In the genomic region with DNA sequence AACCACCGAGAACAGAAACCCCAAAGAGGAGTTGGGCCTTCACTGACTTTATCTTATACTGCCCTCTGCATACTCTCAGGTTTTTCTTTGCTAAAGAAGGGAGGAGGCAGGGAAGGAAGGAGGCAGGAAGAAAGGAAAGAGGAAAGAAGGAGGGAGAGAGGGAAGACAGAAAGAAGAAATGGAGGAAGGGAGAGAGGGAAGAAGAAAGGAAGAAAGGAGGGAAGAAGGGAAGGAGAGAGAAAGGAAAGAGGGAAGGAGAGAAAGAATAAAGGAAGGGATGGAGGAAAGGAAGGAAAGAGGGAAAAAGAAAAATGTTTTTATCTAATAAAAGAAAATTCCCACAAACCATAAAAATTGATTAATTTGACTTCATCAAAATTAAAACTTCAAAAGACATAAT, we compare ENCODE assay signal across 25 cellular contexts.
"Had no signal": no experiment of that assay in that cellular context is flagged by ENCODE, and none has a peak within 500 bp of the region (broad histone marks: within the 10 kb centered on the region; RNA-seq: fewer than 3 reads in every experiment).

No MANE protein-coding gene starts in this region.

- H3K4me1 ChIP-seq: esophagus squamous epithelium, gastrocnemius medialis, heart right ventricle, left lung, lower lobe of right lung had no signal

- H3K9me3 ChIP-seq: gastrocnemius medialis had no signal

- H3K36me3 ChIP-seq: esophagus squamous epithelium, gastrocnemius medialis, heart right ventricle, left lung, lower lobe of right lung had no signal

- H3K27me3 ChIP-seq: dorsolateral prefrontal cortex, esophagus squamous epithelium, gastrocnemius medialis, heart right ventricle, left lung had no signal

- H3K4me3 Mint-ChIP-seq: mesothelial cell of epicardium, naive B cell had no signal

- FAIRE-seq: endothelial cell of umbilical vein, islet of Langerhans, keratinocyte had no signal

- H3K4me3 ChIP-seq: coronary artery, dorsolateral prefrontal cortex, esophagus squamous epithelium, gastrocnemius medialis, heart right ventricle, left lung, lower lobe of right lung, mucosa of descending colon had no signal

- H3K27ac ChIP-seq: coronary artery, dorsolateral prefrontal cortex, esophagus squamous epithelium, gastrocnemius medialis, heart right ventricle, left lung, lower lobe of right lung had no signal

- DNase-seq: dermis blood vessel endothelial cell; dorsolateral prefrontal cortex; effector CD4-positive, alpha-beta T cell; effector memory CD4-positive, alpha-beta T cell; esophagus squamous epithelium; foreskin fibroblast; foreskin melanocyte; gastrocnemius medialis; glutamatergic neuron; head of caudate nucleus; heart right ventricle; hippocampal formation; left cardiac atrium; left lung; left ventricle myocardium superior; lower lobe of right lung; mesenchymal stem cell; mucosa of descending colon; naive B cell had no signal

- H3K27ac Mint-ChIP-seq: mesothelial cell of epicardium, naive B cell had no signal

- H3K4me1 Mint-ChIP-seq: mesothelial cell of epicardium, naive B cell had no signal

- ATAC-seq: esophagus mucosa, gastrocnemius medialis, heart right ventricle, left cardiac atrium, left lung, left ventricle myocardium superior, lower lobe of right lung, mucosa of descending colon had no signal
